ENCODE assay signal across 25 cellular contexts in the genomic region with DNA sequence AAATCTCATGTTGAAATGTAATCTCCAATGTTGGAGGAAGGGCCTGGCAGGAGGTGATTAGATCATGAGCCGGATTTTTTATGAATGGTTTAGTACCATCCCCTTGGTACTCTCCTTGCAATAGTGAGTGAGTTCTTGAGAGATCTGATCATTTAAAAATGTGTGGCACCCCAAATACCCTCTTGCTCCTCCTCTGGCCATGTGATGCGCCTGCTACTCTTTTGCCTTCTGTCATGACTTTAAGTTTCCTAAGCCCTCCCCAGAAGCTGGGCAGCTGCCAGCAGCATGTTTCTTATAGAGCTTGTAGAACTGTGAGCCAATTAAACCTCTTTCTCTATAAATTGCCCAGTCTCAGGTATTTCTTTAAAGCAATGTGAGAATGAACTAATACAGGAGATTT.
"Had no signal": no experiment of that assay in that cellular context is flagged by ENCODE, and none has a peak within 500 bp of the region (broad histone marks: within the 10 kb centered on the region; RNA-seq: fewer than 3 reads in every experiment).

No MANE protein-coding gene starts in this region.

- H3K27me3 ChIP-seq: foreskin keratinocyte, left lung, transverse colon, vagina had no signal

- DNase-seq: activated CD4-positive, alpha-beta T cell treated with anti-CD3 and anti-CD28 coated beads for 4 hours; activated CD4-positive, alpha-beta T cell treated with anti-CD3 and anti-CD28 coated beads, Interleukin-2, amount 50 U/mL, for 48 hours; activated CD4-positive, CD25-positive, alpha-beta regulatory T cell; activated CD8-positive, alpha-beta memory T cell treated with anti-CD3 and anti-CD28 coated beads, Interleukin-2, amount 50 U/mL, for 48 hours; activated naive CD4-positive, alpha-beta T cell treated with Interleukin-2 at 50 U/mL for 16 hours; activated naive CD8-positive, alpha-beta T cell treated with anti-CD3 and anti-CD28 coated beads for 36 hours; activated T-cell treated with anti-CD3 and anti-CD28 coated beads, Interleukin-2, amount 50 U/mL, for 4 hours; cerebellar nuclear complex; cortex of kidney; foreskin keratinocyte; immature natural killer cell; kidney glomerular epithelial cell; left lung; naive B cell; posterior cingulate gyrus; stimulated activated CD4-positive, alpha-beta T cell treated with anti-CD3 and anti-CD28 coated beads, Interleukin-15, amount 100 ng/mL, for 24 hours; stimulated activated CD8-positive, alpha-beta memory T cell treated with anti-CD3 and anti-CD28 coated beads, Interleukin-4, amount 100 ng/mL, for 48 hours; stimulated activated naive B cell treated with anti-CD40 and anti-IgM and Interleukin-4, amounts not matched to agents 10 μg/mL and 1 μg/mL and 100 μg/mL, for 72 hours; T-helper 9 cell; transverse colon had no signal

- H3K36me3 Mint-ChIP-seq: activated naive CD8-positive, alpha-beta T cell treated with anti-CD3 and anti-CD28 coated beads for 36 hours; immature natural killer cell; naive B cell; stimulated activated naive B cell treated with anti-CD40 and anti-IgM and Interleukin-4, amounts not matched to agents 10 μg/mL and 1 μg/mL and 100 μg/mL, for 72 hours had no signal

- H3K36me3 ChIP-seq: left lung, transverse colon, vagina had no signal

- H3K4me3 Mint-ChIP-seq: activated naive CD8-positive, alpha-beta T cell treated with anti-CD3 and anti-CD28 coated beads for 36 hours; activated T-cell treated with anti-CD3 and anti-CD28 coated beads, Interleukin-2, amount 50 U/mL, for 4 hours; immature natural killer cell; naive B cell; neural crest cell; stimulated activated naive B cell treated with anti-CD40 and anti-IgM and Interleukin-4, amounts not matched to agents 10 μg/mL and 1 μg/mL and 100 μg/mL, for 72 hours had no signal

- H3K4me3 ChIP-seq: left lung, lung, smooth muscle cell, transverse colon, vagina had no signal

- H3K9me3 ChIP-seq: left lung, transverse colon, vagina had no signal

- H3K4me2 ChIP-seq: smooth muscle cell had no signal

- H3K27me3 Mint-ChIP-seq: activated naive CD8-positive, alpha-beta T cell treated with anti-CD3 and anti-CD28 coated beads for 36 hours; naive B cell; stimulated activated naive B cell treated with anti-CD40 and anti-IgM and Interleukin-4, amounts not matched to agents 10 μg/mL and 1 μg/mL and 100 μg/mL, for 72 hours had no signal

- ATAC-seq: activated T-cell treated with anti-CD3 and anti-CD28 coated beads, Interleukin-2, amount 50 U/mL, for 4 hours; foreskin keratinocyte; left lung; sciatic nerve; stimulated activated naive B cell treated with anti-CD40 and anti-IgM and Interleukin-4, amounts not matched to agents 10 μg/mL and 1 μg/mL and 100 μg/mL, for 72 hours had no signal

- H3K9me3 Mint-ChIP-seq: activated naive CD8-positive, alpha-beta T cell treated with anti-CD3 and anti-CD28 coated beads for 36 hours had no signal

- H3K27ac ChIP-seq: foreskin keratinocyte, left lung, transverse colon, vagina had no signal

- H3K4me1 Mint-ChIP-seq: activated naive CD8-positive, alpha-beta T cell treated with anti-CD3 and anti-CD28 coated beads for 36 hours; immature natural killer cell; naive B cell; stimulated activated naive B cell treated with anti-CD40 and anti-IgM and Interleukin-4, amounts not matched to agents 10 μg/mL and 1 μg/mL and 100 μg/mL, for 72 hours had no signal

- H3K27ac Mint-ChIP-seq: activated naive CD8-positive, alpha-beta T cell treated with anti-CD3 and anti-CD28 coated beads for 36 hours; immature natural killer cell; naive B cell; stimulated activated naive B cell treated with anti-CD40 and anti-IgM and Interleukin-4, amounts not matched to agents 10 μg/mL and 1 μg/mL and 100 μg/mL, for 72 hours had no signal

- H3K4me1 ChIP-seq: foreskin keratinocyte, left lung, transverse colon, vagina had no signal
